ENCODE assay signal across 1 cellular context in the genomic region with DNA sequence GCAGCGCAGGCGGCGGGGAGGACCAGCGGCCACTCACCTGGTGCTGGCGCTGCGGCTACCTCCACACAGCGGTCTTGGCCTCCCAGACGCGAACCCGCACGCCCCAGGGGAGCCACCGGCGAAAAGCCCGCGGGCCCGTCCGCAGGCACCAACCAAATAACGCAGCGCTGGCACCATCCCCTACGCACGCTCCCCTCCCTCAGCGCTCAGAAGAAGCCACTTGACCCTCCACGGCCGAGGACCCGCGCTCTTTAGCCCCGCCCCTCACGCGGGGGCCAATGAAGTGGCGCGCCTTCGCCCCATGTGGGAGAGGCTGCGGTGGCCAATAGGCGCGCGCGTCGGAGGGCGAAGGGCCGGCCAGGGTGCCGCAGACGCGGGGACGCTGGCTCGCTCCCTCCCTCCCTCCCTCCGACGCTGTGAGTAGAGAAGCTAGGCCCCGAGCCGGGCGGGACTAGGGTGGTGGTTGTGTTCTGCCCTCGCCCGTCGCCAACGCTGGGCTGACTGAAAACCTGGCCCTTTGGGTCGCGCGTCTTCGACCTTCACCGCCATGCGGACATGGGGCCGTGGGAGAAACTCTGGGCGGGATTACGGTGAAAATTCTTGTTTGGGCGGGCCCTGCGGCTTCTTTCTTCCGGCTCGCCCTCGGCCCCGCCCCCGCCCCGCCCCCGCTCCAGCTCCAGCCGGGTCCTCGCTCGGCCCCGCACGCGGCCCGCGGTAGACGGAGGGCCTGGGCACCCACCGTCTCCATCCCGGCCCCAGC.
TF ChIP-seq lines count a peak whose summit lies in the region.

A gene with protein sequence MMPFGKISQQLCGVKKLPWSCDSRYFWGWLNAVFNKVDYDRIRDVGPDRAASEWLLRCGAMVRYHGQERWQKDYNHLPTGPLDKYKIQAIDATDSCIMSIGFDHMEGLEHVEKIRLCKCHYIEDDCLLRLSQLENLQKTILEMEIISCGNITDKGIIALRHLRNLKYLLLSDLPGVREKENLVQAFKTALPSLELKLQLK (plus strand): TSS at position 351 of the 760 bp plus-strand sequence. CDS start 9,164 bp downstream, outside the sequence.
A gene (minus strand): TSS at position 256 of the 760 bp plus-strand sequence. CDS start 79 bp downstream, at position 177.

TF ChIP-seq in HEK293, 187 proteins besides CTCF, POLR2A, EP300 and RAD21 (continued from another document):
- TF ChIP-seq YY2 (tag by site-specific recombination; IDR thresholded peaks at IDR 0.05): no peak
- peak; percentile 35 for TF ChIP-seq KLF16 (tag by site-specific recombination; IDR thresholded peaks at IDR 0.05)
- no peak for TF ChIP-seq ZNF140 (tag by site-specific recombination; IDR thresholded peaks at IDR 0.05)
- TF ChIP-seq, protein P1, sequence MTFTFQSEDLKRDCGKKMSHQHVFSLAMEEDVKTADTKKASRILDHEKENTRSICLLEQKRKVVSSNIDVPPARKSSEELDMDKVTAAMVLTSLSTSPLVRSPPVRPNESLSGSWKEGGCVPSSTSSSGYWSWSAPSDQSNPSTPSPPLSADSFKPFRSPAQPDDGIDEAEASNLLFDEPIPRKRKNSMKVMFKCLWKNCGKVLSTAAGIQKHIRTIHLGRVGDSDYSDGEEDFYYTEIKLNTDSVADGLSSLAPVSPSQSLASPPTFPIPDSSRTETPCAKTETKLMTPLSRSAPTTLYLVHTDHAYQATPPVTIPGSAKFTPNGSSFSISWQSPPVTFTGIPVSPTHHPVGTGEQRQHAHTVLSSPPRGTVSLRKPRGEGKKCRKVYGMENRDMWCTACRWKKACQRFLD (tag by site-specific recombination; IDR thresholded peaks at IDR 0.05): no peak
- TF ChIP-seq ZNF548 (tag by site-specific recombination; IDR thresholded peaks at IDR 0.05): no peak
- TF ChIP-seq SP3 (tag by site-specific recombination; IDR thresholded peaks at IDR 0.05): peak; percentile 74
- TF ChIP-seq ZNF555 (tag by site-specific recombination; conservative IDR thresholded peaks at IDR 0.05): no peak
- peak; percentile 53; the same call in 1 of the 2 replicates for TF ChIP-seq SCRT1 (tag by site-specific recombination; IDR thresholded peaks at IDR 0.05; ENCODE audit: borderline replicate concordance)
- TF ChIP-seq YY1 (tag by site-specific recombination; IDR thresholded peaks at IDR 0.05): no peak
- no peak for TF ChIP-seq ZNF670 (tag by site-specific recombination; IDR thresholded peaks at IDR 0.05; ENCODE audit: low read depth)
- no peak for TF ChIP-seq ZNF133 (tag by site-specific recombination; IDR thresholded peaks at IDR 0.05)
- no peak; the same call in 1 of the 2 replicates for TF ChIP-seq ZNF629 (tag by site-specific recombination; IDR thresholded peaks at IDR 0.05)
- no peak for TF ChIP-seq ZNF174 (tag by site-specific recombination; IDR thresholded peaks at IDR 0.05)
- TF ChIP-seq ZNF621 (tag by site-specific recombination; IDR thresholded peaks at IDR 0.05): no peak
- 0 out of 2 replicates have a peak, but pooled peaks have one; percentile 22 for TF ChIP-seq WT1 (tag by site-specific recombination; IDR thresholded peaks at IDR 0.05)
- no peak for TF ChIP-seq ZNF16 (tag by site-specific recombination; IDR thresholded peaks at IDR 0.05; ENCODE audit: low read depth)
- TF ChIP-seq, protein P2, sequence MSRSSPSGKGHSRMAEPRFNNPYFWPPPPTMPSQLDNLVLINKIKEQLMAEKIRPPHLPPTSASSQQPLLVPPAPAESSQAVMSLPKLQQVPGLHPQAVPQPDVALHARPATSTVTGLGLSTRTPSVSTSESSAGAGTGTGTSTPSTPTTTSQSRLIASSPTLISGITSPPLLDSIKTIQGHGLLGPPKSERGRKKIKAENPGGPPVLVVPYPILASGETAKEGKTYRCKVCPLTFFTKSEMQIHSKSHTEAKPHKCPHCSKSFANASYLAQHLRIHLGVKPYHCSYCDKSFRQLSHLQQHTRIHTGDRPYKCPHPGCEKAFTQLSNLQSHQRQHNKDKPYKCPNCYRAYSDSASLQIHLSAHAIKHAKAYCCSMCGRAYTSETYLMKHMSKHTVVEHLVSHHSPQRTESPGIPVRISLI (tag by site-specific recombination; IDR thresholded peaks at IDR 0.05): no peak
- no peak for TF ChIP-seq ZNF658 (tag by site-specific recombination; IDR thresholded peaks at IDR 0.05)
- TF ChIP-seq SP7 (tag by site-specific recombination; IDR thresholded peaks at IDR 0.05): peak; percentile 64; the same call in 1 of the 2 replicates
- TF ChIP-seq ZNF354C (tag by site-specific recombination; IDR thresholded peaks at IDR 0.05; ENCODE audit: borderline replicate concordance, low read depth): no peak
- TF ChIP-seq, protein P3, sequence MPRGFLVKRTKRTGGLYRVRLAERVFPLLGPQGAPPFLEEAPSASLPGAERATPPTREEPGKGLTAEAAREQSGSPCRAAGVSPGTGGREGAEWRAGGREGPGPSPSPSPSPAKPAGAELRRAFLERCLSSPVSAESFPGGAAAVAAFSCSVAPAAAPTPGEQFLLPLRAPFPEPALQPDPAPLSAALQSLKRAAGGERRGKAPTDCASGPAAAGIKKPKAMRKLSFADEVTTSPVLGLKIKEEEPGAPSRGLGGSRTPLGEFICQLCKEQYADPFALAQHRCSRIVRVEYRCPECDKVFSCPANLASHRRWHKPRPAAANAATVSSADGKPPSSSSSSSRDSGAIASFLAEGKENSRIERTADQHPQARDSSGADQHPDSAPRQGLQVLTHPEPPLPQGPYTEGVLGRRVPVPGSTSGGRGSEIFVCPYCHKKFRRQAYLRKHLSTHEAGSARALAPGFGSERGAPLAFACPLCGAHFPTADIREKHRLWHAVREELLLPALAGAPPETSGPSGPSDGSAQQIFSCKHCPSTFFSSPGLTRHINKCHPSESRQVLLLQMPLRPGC (tag by site-specific recombination; IDR thresholded peaks at IDR 0.05): no peak
- TF ChIP-seq BCL11B (tag by site-specific recombination; IDR thresholded peaks at IDR 0.05; ENCODE audit: low read depth): peak; percentile 65; the same call in 1 of the 2 replicates
- peak; percentile 58 for TF ChIP-seq ZBTB8A (tag by site-specific recombination; IDR thresholded peaks at IDR 0.05)
